Comparison of ENCODE assay signal across 1 cellular context in genomic region chr1:8010080-8010664, GRCh38.
TF ChIP-seq lines count a peak whose summit lies in the region.

No MANE protein-coding gene starts in this region.

TF ChIP-seq in SK-N-SH treated with all-trans-retinoic acid at 6 μM for 48 hours, 23 proteins besides CTCF, POLR2A, EP300 and RAD21 (continued from another document):
- TF ChIP-seq PATZ1 (CRISPR knock-in tag; IDR thresholded peaks at IDR 0.05; ENCODE audit: borderline replicate concordance) = no peak
TF ChIP-seq in SK-N-SH treated with all-trans-retinoic acid at 6 μM for 48 hours: peak in this region for 0.
